ENCODE assay signal across 1 cellular context in the genomic region with DNA sequence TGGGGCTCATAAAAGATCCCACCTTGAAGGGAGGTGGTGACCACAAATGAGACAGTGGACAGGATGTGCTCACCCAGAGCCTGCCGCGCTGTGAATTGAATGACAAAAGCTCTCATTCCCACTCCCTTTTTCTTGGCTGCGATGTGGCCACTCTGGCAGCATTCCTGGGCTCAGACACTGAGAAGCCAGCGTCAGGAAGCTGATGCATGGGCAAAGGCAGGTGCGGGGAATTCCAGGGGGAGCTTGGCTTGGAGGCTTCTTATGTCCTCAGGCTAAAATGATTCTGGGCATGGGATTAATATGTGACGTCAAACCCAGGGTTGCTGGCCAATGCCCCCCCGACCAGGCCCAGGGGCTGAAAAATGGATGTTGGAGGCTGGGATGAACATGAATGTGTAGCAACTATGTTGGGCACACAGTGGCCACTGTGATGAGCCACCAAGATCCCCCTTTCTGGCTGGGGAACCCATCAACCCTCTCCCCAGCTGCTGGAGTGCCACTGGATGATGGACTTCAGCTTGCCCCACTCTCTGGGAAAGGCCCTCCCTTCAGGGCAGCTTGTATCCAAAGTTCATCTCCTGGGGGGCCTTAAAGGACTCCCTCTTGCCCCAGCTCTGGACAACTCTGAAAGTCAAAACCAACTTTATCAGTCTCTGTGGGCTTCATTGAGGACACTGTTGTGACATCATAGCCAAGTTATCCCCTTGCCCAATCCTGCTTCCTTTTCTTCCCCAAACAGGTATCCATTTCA.
TF ChIP-seq lines count a peak whose summit lies in the region.

No MANE protein-coding gene starts in this region.

TF ChIP-seq in GM12878, 131 proteins besides CTCF, POLR2A, EP300 and RAD21:
- TF ChIP-seq, protein P1, sequence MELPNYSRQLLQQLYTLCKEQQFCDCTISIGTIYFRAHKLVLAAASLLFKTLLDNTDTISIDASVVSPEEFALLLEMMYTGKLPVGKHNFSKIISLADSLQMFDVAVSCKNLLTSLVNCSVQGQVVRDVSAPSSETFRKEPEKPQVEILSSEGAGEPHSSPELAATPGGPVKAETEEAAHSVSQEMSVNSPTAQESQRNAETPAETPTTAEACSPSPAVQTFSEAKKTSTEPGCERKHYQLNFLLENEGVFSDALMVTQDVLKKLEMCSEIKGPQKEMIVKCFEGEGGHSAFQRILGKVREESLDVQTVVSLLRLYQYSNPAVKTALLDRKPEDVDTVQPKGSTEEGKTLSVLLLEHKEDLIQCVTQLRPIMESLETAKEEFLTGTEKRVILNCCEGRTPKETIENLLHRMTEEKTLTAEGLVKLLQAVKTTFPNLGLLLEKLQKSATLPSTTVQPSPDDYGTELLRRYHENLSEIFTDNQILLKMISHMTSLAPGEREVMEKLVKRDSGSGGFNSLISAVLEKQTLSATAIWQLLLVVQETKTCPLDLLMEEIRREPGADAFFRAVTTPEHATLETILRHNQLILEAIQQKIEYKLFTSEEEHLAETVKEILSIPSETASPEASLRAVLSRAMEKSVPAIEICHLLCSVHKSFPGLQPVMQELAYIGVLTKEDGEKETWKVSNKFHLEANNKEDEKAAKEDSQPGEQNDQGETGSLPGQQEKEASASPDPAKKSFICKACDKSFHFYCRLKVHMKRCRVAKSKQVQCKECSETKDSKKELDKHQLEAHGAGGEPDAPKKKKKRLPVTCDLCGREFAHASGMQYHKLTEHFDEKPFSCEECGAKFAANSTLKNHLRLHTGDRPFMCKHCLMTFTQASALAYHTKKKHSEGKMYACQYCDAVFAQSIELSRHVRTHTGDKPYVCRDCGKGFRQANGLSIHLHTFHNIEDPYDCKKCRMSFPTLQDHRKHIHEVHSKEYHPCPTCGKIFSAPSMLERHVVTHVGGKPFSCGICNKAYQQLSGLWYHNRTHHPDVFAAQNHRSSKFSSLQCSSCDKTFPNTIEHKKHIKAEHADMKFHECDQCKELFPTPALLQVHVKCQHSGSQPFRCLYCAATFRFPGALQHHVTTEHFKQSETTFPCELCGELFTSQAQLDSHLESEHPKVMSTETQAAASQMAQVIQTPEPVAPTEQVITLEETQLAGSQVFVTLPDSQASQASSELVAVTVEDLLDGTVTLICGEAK (IDR thresholded peaks at IDR 0.05; ENCODE audit: borderline replicate concordance), result peak; percentile 46; the same call in 1 of the 2 replicates
- TF ChIP-seq HCFC1 (IDR thresholded peaks at IDR 0.05; ENCODE audit: low read length), result no peak
